In the genomic region with DNA sequence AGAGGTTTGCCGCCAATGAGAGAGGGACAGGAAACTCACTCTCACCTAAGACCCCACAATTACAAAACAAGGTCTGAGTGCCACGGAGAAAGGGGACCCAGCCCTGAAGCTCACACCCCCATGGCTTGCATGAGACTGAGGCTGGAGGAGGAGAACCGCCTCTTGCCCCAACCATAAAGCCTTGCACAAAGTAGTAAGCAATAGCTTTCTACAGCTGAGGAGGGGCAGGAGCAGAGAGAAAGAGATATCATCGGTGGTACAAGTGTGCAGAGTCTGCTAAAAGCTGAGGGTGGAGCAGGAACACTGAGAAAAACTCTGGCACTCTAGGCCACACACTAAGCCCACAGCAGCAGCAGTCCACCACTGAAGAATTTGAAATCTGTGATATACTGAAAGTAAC, we compare ENCODE assay signal across 19 cellular contexts. TPM values are rescaled to one million over a fixed set of nuclear protein-coding genes. Genes with fewer than 3 reads are reported as not detected.
A peak's percentile ranks its signal among the peaks of the same experiment; 100 is the strongest.
DNase-seq lines count a peak whose midpoint lies in the region; ATAC-seq, FAIRE-seq and TF ChIP-seq lines count a peak whose summit lies in the region.
"Had no signal": no experiment of that assay in that cellular context is flagged by ENCODE, and none has a peak within 500 bp of the region (broad histone marks: within the 10 kb centered on the region; RNA-seq: fewer than 3 reads in every experiment).

No MANE protein-coding gene starts in this region.

- no peak overlapping the region for H4K8ac ChIP-seq in trophoblast cell (ENCODE audit: low read depth, low read length)

- no peak for TF ChIP-seq POLR2A in suprapubic skin (IDR thresholded peaks at IDR 0.05)

- H3K4me1 ChIP-seq in trophoblast cell (ENCODE audit: control insufficient read depth in 1 of 2, insufficient read depth in 2 of 2, low read length in 2 of 2) (no peaks in the 10 kb centered on the region), suprapubic skin (no peaks in the 10 kb centered on the region)
- H3K4me1 ChIP-seq: HAP-1 had no signal

- no peaks in the 10 kb centered on the region for H3K79me2 ChIP-seq in trophoblast cell (ENCODE audit: control insufficient read depth, insufficient read depth, low read length, poor library complexity)

- no peak overlapping the region for H3K4ac ChIP-seq in trophoblast cell (ENCODE audit: low read depth, low read length)

- no peaks in the 10 kb centered on the region for H3K27me3 ChIP-seq in bronchial epithelial cell (ENCODE audit: control insufficient read depth, insufficient read depth, low read length)
- no peaks in the 10 kb centered on the region for H3K27me3 ChIP-seq in trophoblast cell (ENCODE audit: insufficient read depth, low read length)
- no peaks in the 10 kb centered on the region for H3K27me3 ChIP-seq in suprapubic skin

- H3K79me1 ChIP-seq in trophoblast cell (ENCODE audit: low read length): no peaks in the 10 kb centered on the region

- no peak overlapping the region for H2BK5ac ChIP-seq in trophoblast cell (ENCODE audit: low read depth, low read length, poor library complexity)

- peak overlapping the region; percentile 36 to 90 (median 80) for H3K27ac Mint-ChIP-seq in immature natural killer cell
- H3K27ac Mint-ChIP-seq: CD4-positive, alpha-beta memory T cell; HFFc6 had no signal

- H3K9me3 ChIP-seq in trophoblast cell (ENCODE audit: insufficient read depth, low read depth, low read length) (no peaks in the 10 kb centered on the region), suprapubic skin (no peaks in the 10 kb centered on the region)
- H3K9me3 ChIP-seq: HAP-1 had no signal

- DNase-seq in bronchial epithelial cell (ENCODE audit: low read depth): no peak
- peak; percentile 7 to 26 (median 25) for DNase-seq in immature natural killer cell
- DNase-seq in trophoblast cell: no peak
- DNase-seq in activated naive CD4-positive, alpha-beta T cell (lab: John Stamatoyannopoulos, UW): no peak
- DNase-seq in suprapubic skin (ENCODE audit: low spot score in 2 of 2): no peak
- DNase-seq: C1 segment of cervical spinal cord; Calu3; CD4-positive, alpha-beta memory T cell; COR-L47; DMS53; DMS79 treated with DMSO at 0.1 percent for 48 hours; GF-D8; GOT3; HFFc6 had no signal

- no peak for ATAC-seq in HG03342 (IDR thresholded peaks at IDR 0.05; ENCODE audit: unreplicated experiment)

- no peak overlapping the region for H3K9ac ChIP-seq in trophoblast cell (ENCODE audit: low read length)

- no CpG with 5 or more reads among the region's 4 CpGs for WGBS in trophoblast cell (ENCODE audit: extremely low coverage, insufficient coverage, insufficient read length)
- 82% methylated on average over 4 of the region's 4 CpGs for WGBS in suprapubic skin

- H2BK120ac ChIP-seq in trophoblast cell (ENCODE audit: insufficient read depth, low read length, poor library complexity): no peak overlapping the region

- no peak for TF ChIP-seq EP300 in suprapubic skin (IDR thresholded peaks at IDR 0.05)

- H3K4me1 Mint-ChIP-seq in immature natural killer cell: peaks cover 19 to 30% of the 10 kb centered on the region in 2 donors

- no peak overlapping the region for H2AK5ac ChIP-seq in trophoblast cell (ENCODE audit: low read length)

- peak overlapping the region; percentile 92 for H3K23ac ChIP-seq in trophoblast cell (ENCODE audit: low read length)

- FAIRE-seq in bronchial epithelial cell (lab: Jason Lieb, UNC): peak; percentile 52
- FAIRE-seq: GM12891, GM18507, H54 had no signal

- no peak for TF ChIP-seq CTCF in bronchial epithelial cell (IDR thresholded peaks at IDR 0.05; ENCODE audit: insufficient read depth, low read length, severe bottlenecking)
- TF ChIP-seq CTCF in suprapubic skin (IDR thresholded peaks at IDR 0.05): no peak

- H3K4me2 ChIP-seq in trophoblast cell (ENCODE audit: low read length): no peak overlapping the region

- H3K27ac ChIP-seq in trophoblast cell (ENCODE audit: low read depth, low read length): no peak overlapping the region
- H3K27ac ChIP-seq in suprapubic skin: no peak overlapping the region

- H3K36me3 ChIP-seq in bronchial epithelial cell (ENCODE audit: control insufficient read depth, insufficient read depth, low read length) (peaks cover 1% of the 10 kb centered on the region), trophoblast cell (ENCODE audit: control insufficient read depth in 1 of 2, insufficient read depth in 2 of 2, low read length in 2 of 2) (peaks cover 6 to 7% of the 10 kb centered on the region in 2 experiments), suprapubic skin (peaks cover 34% of the 10 kb centered on the region)

- no peak overlapping the region for H3K18ac ChIP-seq in trophoblast cell (ENCODE audit: low read length)

- H3K36me3 Mint-ChIP-seq in immature natural killer cell: peaks cover 20 to 39% (median 30%) of the 10 kb centered on the region in 3 donors

- H2AFZ ChIP-seq in trophoblast cell (ENCODE audit: insufficient read depth, low read length, poor library complexity): no peak overlapping the region

- H3K14ac ChIP-seq in trophoblast cell (ENCODE audit: low read length): no peak overlapping the region

- no peaks in the 10 kb centered on the region for H3K9me3 Mint-ChIP-seq in immature natural killer cell
- H3K9me3 Mint-ChIP-seq: CD4-positive, alpha-beta memory T cell; HFFc6 had no signal

- H4K12ac ChIP-seq in trophoblast cell (ENCODE audit: low read depth, low read length): no peak overlapping the region

- H3K27me3 Mint-ChIP-seq in immature natural killer cell (ENCODE audit: low read depth in 3 of 3): no peaks in the 10 kb centered on the region
- H3K27me3 Mint-ChIP-seq: CD4-positive, alpha-beta memory T cell had no signal

- no peak overlapping the region for H2BK12ac ChIP-seq in trophoblast cell (ENCODE audit: low read length)

- no peak overlapping the region for H4K91ac ChIP-seq in trophoblast cell (ENCODE audit: low read depth, low read length)

- H3K4me3 ChIP-seq in bronchial epithelial cell (ENCODE audit: low read depth, low read length) (no peak overlapping the region), trophoblast cell (ENCODE audit: low read depth, low read length) (no peak overlapping the region), suprapubic skin (no peak overlapping the region)
- H3K4me3 ChIP-seq: HAP-1 had no signal

- peak overlapping the region; percentile 38 to 72 (median 63) for H3K4me3 Mint-ChIP-seq in immature natural killer cell
- H3K4me3 Mint-ChIP-seq: CD4-positive, alpha-beta memory T cell; HFFc6 had no signal

RNA-seq across cellular contexts. Expression of gene OSTM1, which starts 37.7 kb away (rescaled TPM):
- total RNA-seq in bronchial epithelial cell (36.7 and 142 TPM in 2 replicates), suprapubic skin (10 to 100 TPM; 26.9 to 44.5 (median 38.2) TPM)
- 10 to 100 TPM; 50.3 to 71.5 (median 64.6) TPM for polyA plus RNA-seq in immature natural killer cell
- polyA plus RNA-seq in trophoblast cell (2013): 12.0 and 12.8 TPM in 2 replicates

Comparison
In these comparisons a context has a peak if more than half of its experiments do, and no peak if none do; other contexts are left out.
1. DNase-seq: peak in immature natural killer cell (3 of 3); none in bronchial epithelial cell (single experiment), trophoblast cell (0 of 2), activated naive CD4-positive, alpha-beta T cell (0 of 4) and suprapubic skin (0 of 2).